In the genomic region with DNA sequence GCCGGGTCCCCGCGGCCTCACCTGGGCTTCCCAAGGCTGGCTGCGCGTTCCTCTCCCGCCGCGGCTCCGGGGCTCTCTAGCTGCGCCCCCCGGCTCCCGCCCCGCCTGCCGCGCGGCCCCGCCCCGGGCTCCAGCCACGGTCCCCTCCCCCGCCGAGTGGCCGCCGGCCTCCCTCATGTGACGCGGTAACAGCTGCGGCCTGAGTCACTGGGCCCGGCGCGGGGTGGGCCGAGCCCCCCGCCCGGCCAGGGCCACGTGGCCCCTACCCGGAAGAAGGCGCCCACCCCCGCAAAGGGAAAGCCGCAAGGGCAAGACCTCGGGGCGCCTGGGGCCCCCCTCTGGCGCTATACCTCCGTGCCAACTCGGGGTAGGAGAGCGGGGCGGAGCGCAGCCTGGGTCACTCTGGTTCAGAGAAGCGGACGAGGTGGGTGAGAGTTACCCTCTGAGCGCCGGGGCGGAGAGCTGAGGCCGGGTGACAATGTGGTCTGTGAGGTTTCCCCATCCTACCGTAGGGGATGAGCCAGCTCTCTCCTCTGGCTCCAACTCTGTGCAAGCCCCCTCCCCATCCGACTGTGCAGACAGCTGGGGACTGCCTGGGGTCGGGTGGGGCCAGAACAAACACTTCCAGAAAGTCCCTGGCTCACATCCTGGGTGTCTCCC, we compare ENCODE assay signal across 8 cellular contexts. TPM values are rescaled to one million over a fixed set of nuclear protein-coding genes. Genes with fewer than 3 reads are reported as not detected.
A peak's percentile ranks its signal among the peaks of the same experiment; 100 is the strongest.
DNase-seq lines count a peak whose midpoint lies in the region; ATAC-seq, FAIRE-seq and TF ChIP-seq lines count a peak whose summit lies in the region.

A gene with protein sequence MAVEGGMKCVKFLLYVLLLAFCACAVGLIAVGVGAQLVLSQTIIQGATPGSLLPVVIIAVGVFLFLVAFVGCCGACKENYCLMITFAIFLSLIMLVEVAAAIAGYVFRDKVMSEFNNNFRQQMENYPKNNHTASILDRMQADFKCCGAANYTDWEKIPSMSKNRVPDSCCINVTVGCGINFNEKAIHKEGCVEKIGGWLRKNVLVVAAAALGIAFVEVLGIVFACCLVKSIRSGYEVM (minus strand): TSS at position 78 of the 660 bp plus-strand sequence. CDS start 668 bp downstream, outside the sequence.

- POLR2A ChIA-PET in A549 (lab: Yijun Ruan, JAX), result interaction anchor here (0.9 to 2.4 kb wide), 9 partner anchors 9 to 245 kb away, joined by 3 to 18 read pairs (median 7); partner anchors contain the start of genes BLOC1S1, DNAJC14, ORMDL2 and RAB5B

- TF ChIP-seq RAD21 in A549 (conservative IDR thresholded peaks at IDR 0.05 in 1 of 2, IDR thresholded peaks at IDR 0.05 in 1 of 2), result no peak

- H3K4me3 ChIP-seq in A549, result peak within 1 kb of the TSS; percentile 76

- FAIRE-seq in A549 (lab: Jason Lieb, UNC) (no peak), GM18507 (lab: Jason Lieb, UNC) (no peak)

- H3K9me3 ChIP-seq in A549, result no peaks in the 10 kb centered on the region

- peak within 1 kb of the TSS; percentile 98 for H3K4me2 ChIP-seq in A549

- DNase-seq in A549 (ENCODE audit: low read depth in 1 of 2, low spot score in 1 of 2) (peak; percentile 84 to 95), GM18507 (ENCODE audit: extremely low spot score, insufficient read length, low read depth) (peak; percentile 77), NCI-H2227 treated with DMSO at 0.1 percent for 48 hours (lab: John Stamatoyannopoulos, UW) (peak; percentile 25), dedifferentiated amniotic fluid mesenchymal stem cell (ENCODE audit: extremely low spot score) (peak; percentile 63), left lobe of liver (ENCODE audit: low spot score) (peak; percentile 87)
- peak; percentile 83 for DNase-seq in activated CD4-positive, alpha-beta T cell treated with anti-CD3 and anti-CD28 coated beads for 48 hours
- DNase-seq in stimulated activated CD4-positive, alpha-beta T cell treated with anti-CD3 and anti-CD28 coated beads, Interleukin-2, amount 100 ng/mL, for 24 hours, result peak; percentile 75 to 84

- no peak for TF ChIP-seq CTCF in A549 (IDR thresholded peaks at IDR 0.05)

- WGBS in A549 (ENCODE audit: missing lambda C conversion rate), result 2% methylated on average over 10 of the region's 54 CpGs

- TF ChIP-seq EP300 in A549 (IDR thresholded peaks at IDR 0.05), result peak in 1 of 2 experiments; percentile 26; a peak in 1 of 5 replicates

- CTCF ChIA-PET in A549 (lab: Yijun Ruan, JAX), result interaction anchor here (1.0 to 3.9 kb wide), 8 partner anchors 9 to 211 kb away, joined by 3 to 58 read pairs (median 4); partner anchors contain the start of genes GDF11 and RDH5

- peak; percentile 66 to 76 for ATAC-seq in A549
- ATAC-seq in HG02943 (IDR thresholded peaks at IDR 0.05; ENCODE audit: low read depth, unreplicated experiment), result peak; percentile 52
- ATAC-seq in left lobe of liver, result peak; percentile 86

- peak within 1 kb of the TSS; percentile 97 for H3K27ac ChIP-seq in A549

- peak; percentile 46 for TF ChIP-seq POLR2A in A549 (IDR thresholded peaks at IDR 0.05; ENCODE audit: low read length)

- H3K4me1 ChIP-seq in A549, result peaks cover 35% of the 10 kb centered on the region

TF ChIP-seq in A549, 52 proteins besides CTCF, POLR2A, EP300 and RAD21 (continues in another document):
- TF ChIP-seq NR3C1 (IDR thresholded peaks at IDR 0.05), result no peak
- TF ChIP-seq TFCP2L1 (CRISPR knock-in tag; IDR thresholded peaks at IDR 0.05), result 0 out of 2 replicates have a peak, but pooled peaks have one; percentile 56
- TF ChIP-seq USF2 (IDR thresholded peaks at IDR 0.05), result peak; percentile 90
- TF ChIP-seq, protein P1, sequence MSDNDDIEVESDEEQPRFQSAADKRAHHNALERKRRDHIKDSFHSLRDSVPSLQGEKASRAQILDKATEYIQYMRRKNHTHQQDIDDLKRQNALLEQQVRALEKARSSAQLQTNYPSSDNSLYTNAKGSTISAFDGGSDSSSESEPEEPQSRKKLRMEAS (IDR thresholded peaks at IDR 0.05), result peak; percentile 96
- no peak for TF ChIP-seq ZFP36 (IDR thresholded peaks at IDR 0.05; ENCODE audit: borderline replicate concordance, partially characterized antibody)
- TF ChIP-seq FOSL2 (IDR thresholded peaks at IDR 0.05), result peak; percentile 58
- peak; percentile 96 for TF ChIP-seq FOSL2 (CRISPR knock-in tag; IDR thresholded peaks at IDR 0.05)
- peak; percentile 11; the same call in 1 of the 2 replicates for TF ChIP-seq HOXB5 (CRISPR knock-in tag; IDR thresholded peaks at IDR 0.05)
- no peak for TF ChIP-seq ZC3H11A (IDR thresholded peaks at IDR 0.05)
- 0 out of 2 replicates have a peak, but pooled peaks have one; percentile 10 for TF ChIP-seq BHLHE40 (IDR thresholded peaks at IDR 0.05; ENCODE audit: low read depth, low read length)
- no peak for TF ChIP-seq MAZ (IDR thresholded peaks at IDR 0.05; ENCODE audit: borderline replicate concordance, low read depth, low read length)
- TF ChIP-seq ATOH8 (CRISPR knock-in tag; IDR thresholded peaks at IDR 0.05; ENCODE audit: low read depth), result no peak
- TF ChIP-seq POLR2AphosphoS2 (conservative IDR thresholded peaks at IDR 0.05; ENCODE audit: low read length), result no peak
- TF ChIP-seq CBX8 (IDR thresholded peaks at IDR 0.05), result no peak
- TF ChIP-seq, protein P2, sequence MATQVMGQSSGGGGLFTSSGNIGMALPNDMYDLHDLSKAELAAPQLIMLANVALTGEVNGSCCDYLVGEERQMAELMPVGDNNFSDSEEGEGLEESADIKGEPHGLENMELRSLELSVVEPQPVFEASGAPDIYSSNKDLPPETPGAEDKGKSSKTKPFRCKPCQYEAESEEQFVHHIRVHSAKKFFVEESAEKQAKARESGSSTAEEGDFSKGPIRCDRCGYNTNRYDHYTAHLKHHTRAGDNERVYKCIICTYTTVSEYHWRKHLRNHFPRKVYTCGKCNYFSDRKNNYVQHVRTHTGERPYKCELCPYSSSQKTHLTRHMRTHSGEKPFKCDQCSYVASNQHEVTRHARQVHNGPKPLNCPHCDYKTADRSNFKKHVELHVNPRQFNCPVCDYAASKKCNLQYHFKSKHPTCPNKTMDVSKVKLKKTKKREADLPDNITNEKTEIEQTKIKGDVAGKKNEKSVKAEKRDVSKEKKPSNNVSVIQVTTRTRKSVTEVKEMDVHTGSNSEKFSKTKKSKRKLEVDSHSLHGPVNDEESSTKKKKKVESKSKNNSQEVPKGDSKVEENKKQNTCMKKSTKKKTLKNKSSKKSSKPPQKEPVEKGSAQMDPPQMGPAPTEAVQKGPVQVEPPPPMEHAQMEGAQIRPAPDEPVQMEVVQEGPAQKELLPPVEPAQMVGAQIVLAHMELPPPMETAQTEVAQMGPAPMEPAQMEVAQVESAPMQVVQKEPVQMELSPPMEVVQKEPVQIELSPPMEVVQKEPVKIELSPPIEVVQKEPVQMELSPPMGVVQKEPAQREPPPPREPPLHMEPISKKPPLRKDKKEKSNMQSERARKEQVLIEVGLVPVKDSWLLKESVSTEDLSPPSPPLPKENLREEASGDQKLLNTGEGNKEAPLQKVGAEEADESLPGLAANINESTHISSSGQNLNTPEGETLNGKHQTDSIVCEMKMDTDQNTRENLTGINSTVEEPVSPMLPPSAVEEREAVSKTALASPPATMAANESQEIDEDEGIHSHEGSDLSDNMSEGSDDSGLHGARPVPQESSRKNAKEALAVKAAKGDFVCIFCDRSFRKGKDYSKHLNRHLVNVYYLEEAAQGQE (IDR thresholded peaks at IDR 0.05), result no peak
- TF ChIP-seq GATA3 (IDR thresholded peaks at IDR 0.05; ENCODE audit: borderline replicate concordance), result peak; percentile 71
- 0 out of 2 replicates have a peak, but pooled peaks have one; percentile 15 for TF ChIP-seq HMGXB4 (CRISPR knock-in tag; IDR thresholded peaks at IDR 0.05; ENCODE audit: borderline replicate concordance)
- TF ChIP-seq RFX5 (IDR thresholded peaks at IDR 0.05), result no peak
- TF ChIP-seq, protein P3, sequence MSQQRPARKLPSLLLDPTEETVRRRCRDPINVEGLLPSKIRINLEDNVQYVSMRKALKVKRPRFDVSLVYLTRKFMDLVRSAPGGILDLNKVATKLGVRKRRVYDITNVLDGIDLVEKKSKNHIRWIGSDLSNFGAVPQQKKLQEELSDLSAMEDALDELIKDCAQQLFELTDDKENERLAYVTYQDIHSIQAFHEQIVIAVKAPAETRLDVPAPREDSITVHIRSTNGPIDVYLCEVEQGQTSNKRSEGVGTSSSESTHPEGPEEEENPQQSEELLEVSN (IDR thresholded peaks at IDR 0.05; ENCODE audit: borderline replicate concordance, low read depth), result peak; percentile 61

RNA-seq across cellular contexts. Expression of the gene that starts here (rescaled TPM):
- 512 and 724 TPM in 2 replicates for polyA plus RNA-seq in A549 (2011; rRNA removed)
- polyA plus RNA-seq in A549 (2012; cell fraction: cytosol; rRNA removed), result 639 and 645 TPM in 2 replicates
- 264 and 317 TPM in 2 replicates for polyA plus RNA-seq in A549 (2012; cell fraction: nucleus; rRNA removed)
- 493 to 547 TPM (median 530 TPM) in 3 replicates for polyA plus RNA-seq in A549 (2017; fragmentation: RNase III; extraction: RNeasy Plus Mini Kit Qiagen cat#74134 plus additional on column Dnase treatment)
- 238 and 252 TPM in 2 replicates for polyA minus RNA-seq in A549 (2011; rRNA and poly(A)+ RNA removed)
- total RNA-seq in left lobe of liver, result 203 TPM

Comparison
In these comparisons a context has a peak if more than half of its experiments do, and no peak if none do; other contexts are left out.
1. Peak in every context shown above with its lines: DNase-seq, ATAC-seq, H3K4me3 ChIP-seq and H3K27ac ChIP-seq.
2. DNase-seq: peak in every context shown above with its lines; median percentile 90 in A549; 87 in left lobe of liver; 83 in activated CD4-positive, alpha-beta T cell treated with anti-CD3 and anti-CD28 coated beads for 48 hours; 80 in stimulated activated CD4-positive, alpha-beta T cell treated with anti-CD3 and anti-CD28 coated beads, Interleukin-2, amount 100 ng/mL, for 24 hours; 77 in GM18507; 63 in dedifferentiated amniotic fluid mesenchymal stem cell; 25 in NCI-H2227 treated with DMSO at 0.1 percent for 48 hours.